ENCODE assay signal across 34 cellular contexts in the genomic region with DNA sequence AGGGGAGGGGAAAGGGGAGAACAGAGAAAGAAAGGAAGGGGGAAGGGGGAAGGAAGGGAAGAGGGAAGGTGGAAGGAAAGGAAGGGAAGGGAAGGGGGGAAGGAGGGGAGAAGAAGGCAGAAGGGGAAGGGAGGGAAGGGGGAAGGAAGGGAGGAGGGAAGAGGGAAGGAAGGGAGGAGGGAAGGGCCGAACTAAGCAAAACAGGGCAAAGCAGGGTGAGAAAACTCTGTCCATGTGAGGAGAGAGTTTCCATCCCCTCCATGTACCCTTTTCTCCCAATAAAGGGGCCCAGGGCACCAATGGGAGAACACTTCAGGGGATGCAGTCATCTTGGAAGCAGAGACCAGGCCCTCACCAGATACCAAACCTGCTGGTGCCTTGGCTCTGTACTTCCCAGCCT.
"Had no signal": no experiment of that assay in that cellular context is flagged by ENCODE, and none has a peak within 500 bp of the region (broad histone marks: within the 10 kb centered on the region; RNA-seq: fewer than 3 reads in every experiment).

No MANE protein-coding gene starts in this region.

- H3K4me3 ChIP-seq: MG63 had no signal

- DNase-seq: Karpas-422, Kasumi-1, MG63, MM.1S, MV-4-11, NCI-H1048, NCI-H1092, NCI-H1092 treated with DMSO at 0.1 percent for 48 hours, NCI-H1105, NCI-H1105 treated with DMSO at 0.1 percent for 48 hours, NCI-H1417, NCI-H1417 treated with DMSO at 0.1 percent for 48 hours, NCI-H1436, NCI-H1436 treated with DMSO at 0.1 percent for 48 hours, NCI-H146, NCI-H1694, NCI-H1694 treated with DMSO at 0.1 percent for 48 hours, NCI-H187, NCI-H187 treated with DMSO at 0.1 percent for 48 hours, NCI-H1930, NCI-H2029, NCI-H2029 treated with DMSO at 0.1 percent for 48 hours, NCI-H2081, NCI-H2081 treated with DMSO at 0.1 percent for 48 hours, NCI-H2107, NCI-H2171, NCI-H2171 treated with DMSO at 0.1 percent for 48 hours, NCI-H2227 treated with DMSO at 0.1 percent for 48 hours, NCI-H226, NCI-H345, NCI-H446, NCI-H446 treated with DMSO at 0.1 percent for 48 hours, NCI-H510A had no signal

- H3K27ac ChIP-seq: KMS-11 had no signal

- H3K9ac ChIP-seq: KMS-11 had no signal

- H3K4me2 ChIP-seq: KMS-11 had no signal

- H3K36me3 ChIP-seq: MG63 had no signal

- H3K27me3 ChIP-seq: MG63 had no signal

- H3K9me3 ChIP-seq: MG63 had no signal
